Comparison of ENCODE assay signal across 1 cellular context in genomic region chr18:79068946-79069791, GRCh38.
TF ChIP-seq lines count a peak whose summit lies in the region.

TSS of gene ATP9B (plus strand) at chr18:79069394. CDS start at chr18:79069411, 17 bp downstream.

TF ChIP-seq in HEK293, 187 proteins besides CTCF, POLR2A, EP300 and RAD21 (continued from another document and continues in another):
- TF ChIP-seq, protein P1, sequence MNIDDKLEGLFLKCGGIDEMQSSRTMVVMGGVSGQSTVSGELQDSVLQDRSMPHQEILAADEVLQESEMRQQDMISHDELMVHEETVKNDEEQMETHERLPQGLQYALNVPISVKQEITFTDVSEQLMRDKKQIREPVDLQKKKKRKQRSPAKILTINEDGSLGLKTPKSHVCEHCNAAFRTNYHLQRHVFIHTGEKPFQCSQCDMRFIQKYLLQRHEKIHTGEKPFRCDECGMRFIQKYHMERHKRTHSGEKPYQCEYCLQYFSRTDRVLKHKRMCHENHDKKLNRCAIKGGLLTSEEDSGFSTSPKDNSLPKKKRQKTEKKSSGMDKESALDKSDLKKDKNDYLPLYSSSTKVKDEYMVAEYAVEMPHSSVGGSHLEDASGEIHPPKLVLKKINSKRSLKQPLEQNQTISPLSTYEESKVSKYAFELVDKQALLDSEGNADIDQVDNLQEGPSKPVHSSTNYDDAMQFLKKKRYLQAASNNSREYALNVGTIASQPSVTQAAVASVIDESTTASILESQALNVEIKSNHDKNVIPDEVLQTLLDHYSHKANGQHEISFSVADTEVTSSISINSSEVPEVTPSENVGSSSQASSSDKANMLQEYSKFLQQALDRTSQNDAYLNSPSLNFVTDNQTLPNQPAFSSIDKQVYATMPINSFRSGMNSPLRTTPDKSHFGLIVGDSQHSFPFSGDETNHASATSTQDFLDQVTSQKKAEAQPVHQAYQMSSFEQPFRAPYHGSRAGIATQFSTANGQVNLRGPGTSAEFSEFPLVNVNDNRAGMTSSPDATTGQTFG (tag by site-specific recombination; IDR thresholded peaks at IDR 0.05; ENCODE audit: borderline replicate concordance), result no peak
- no peak for TF ChIP-seq ZNF791 (tag by site-specific recombination; IDR thresholded peaks at IDR 0.05)
- TF ChIP-seq ZNF350 (tag by site-specific recombination; IDR thresholded peaks at IDR 0.05), result peak; percentile 77; the same call in 1 of the 2 replicates
- TF ChIP-seq ZNF629 (tag by site-specific recombination; IDR thresholded peaks at IDR 0.05), result peak; percentile 99
- no peak for TF ChIP-seq ZNF133 (tag by site-specific recombination; IDR thresholded peaks at IDR 0.05)
- TF ChIP-seq ZNF248 (tag by site-specific recombination; IDR thresholded peaks at IDR 0.05), result no peak
- no peak for TF ChIP-seq ZNF830 (tag by site-specific recombination; IDR thresholded peaks at IDR 0.05; ENCODE audit: low read depth)
- no peak for TF ChIP-seq ZNF785 (tag by site-specific recombination; IDR thresholded peaks at IDR 0.05)
- TF ChIP-seq ZNF366 (tag by site-specific recombination; conservative IDR thresholded peaks at IDR 0.05), result no peak
- peak; percentile 93 for TF ChIP-seq KLF9 (tag by site-specific recombination; IDR thresholded peaks at IDR 0.05; ENCODE audit: low read depth)
- peak; percentile 74; the same call in 1 of the 2 replicates for TF ChIP-seq PATZ1 (tag by site-specific recombination; IDR thresholded peaks at IDR 0.05)
- TF ChIP-seq ZIC2 (tag by site-specific recombination; IDR thresholded peaks at IDR 0.05), result peak; percentile 23
- TF ChIP-seq OSR2 (tag by site-specific recombination; IDR thresholded peaks at IDR 0.05), result no peak
- no peak for TF ChIP-seq ZNF391 (tag by site-specific recombination; IDR thresholded peaks at IDR 0.05; ENCODE audit: borderline replicate concordance, low read depth)
- no peak for TF ChIP-seq ZNF701 (tag by site-specific recombination; IDR thresholded peaks at IDR 0.05)
- no peak for TF ChIP-seq ELK4 (IDR thresholded peaks at IDR 0.05; ENCODE audit: borderline replicate concordance, low read depth, low read length)
- TF ChIP-seq, protein P2, sequence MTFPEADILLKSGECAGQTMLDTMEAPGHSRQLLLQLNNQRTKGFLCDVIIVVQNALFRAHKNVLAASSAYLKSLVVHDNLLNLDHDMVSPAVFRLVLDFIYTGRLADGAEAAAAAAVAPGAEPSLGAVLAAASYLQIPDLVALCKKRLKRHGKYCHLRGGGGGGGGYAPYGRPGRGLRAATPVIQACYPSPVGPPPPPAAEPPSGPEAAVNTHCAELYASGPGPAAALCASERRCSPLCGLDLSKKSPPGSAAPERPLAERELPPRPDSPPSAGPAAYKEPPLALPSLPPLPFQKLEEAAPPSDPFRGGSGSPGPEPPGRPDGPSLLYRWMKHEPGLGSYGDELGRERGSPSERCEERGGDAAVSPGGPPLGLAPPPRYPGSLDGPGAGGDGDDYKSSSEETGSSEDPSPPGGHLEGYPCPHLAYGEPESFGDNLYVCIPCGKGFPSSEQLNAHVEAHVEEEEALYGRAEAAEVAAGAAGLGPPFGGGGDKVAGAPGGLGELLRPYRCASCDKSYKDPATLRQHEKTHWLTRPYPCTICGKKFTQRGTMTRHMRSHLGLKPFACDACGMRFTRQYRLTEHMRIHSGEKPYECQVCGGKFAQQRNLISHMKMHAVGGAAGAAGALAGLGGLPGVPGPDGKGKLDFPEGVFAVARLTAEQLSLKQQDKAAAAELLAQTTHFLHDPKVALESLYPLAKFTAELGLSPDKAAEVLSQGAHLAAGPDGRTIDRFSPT (tag by site-specific recombination; IDR thresholded peaks at IDR 0.05), result peak; percentile 97
- TF ChIP-seq ZNF10 (tag by site-specific recombination; IDR thresholded peaks at IDR 0.05), result no peak
- TF ChIP-seq YY2 (tag by site-specific recombination; IDR thresholded peaks at IDR 0.05), result peak; percentile 68; the same call in 1 of the 2 replicates
- no peak for TF ChIP-seq ZNF48 (tag by site-specific recombination; IDR thresholded peaks at IDR 0.05)
- peak; percentile 43; the same call in 1 of the 2 replicates for TF ChIP-seq MZF1 (tag by site-specific recombination; IDR thresholded peaks at IDR 0.05; ENCODE audit: borderline replicate concordance)
- TF ChIP-seq SP2 (tag by site-specific recombination; IDR thresholded peaks at IDR 0.05), result peak; percentile 93
- peak; percentile 22; the same call in 1 of the 2 replicates for TF ChIP-seq ZNF76 (tag by site-specific recombination; IDR thresholded peaks at IDR 0.05; ENCODE audit: borderline replicate concordance, low read depth)
- no peak for TF ChIP-seq ZFP3 (tag by site-specific recombination; IDR thresholded peaks at IDR 0.05; ENCODE audit: low read depth)
- no peak for TF ChIP-seq ZNF488 (tag by site-specific recombination; IDR thresholded peaks at IDR 0.05)
- TF ChIP-seq ZBTB10 (tag by site-specific recombination; IDR thresholded peaks at IDR 0.05), result peak; percentile 76; the same call in 1 of the 2 replicates
- TF ChIP-seq ZNF501 (tag by site-specific recombination; IDR thresholded peaks at IDR 0.05), result peak; percentile 64
- TF ChIP-seq ZNF140 (tag by site-specific recombination; IDR thresholded peaks at IDR 0.05), result 0 out of 2 replicates have a peak, but pooled peaks have one; percentile 3
- TF ChIP-seq ZNF138 (tag by site-specific recombination; IDR thresholded peaks at IDR 0.05; ENCODE audit: borderline replicate concordance), result no peak
- peak; percentile 100 for TF ChIP-seq ATF2 (tag by site-specific recombination; IDR thresholded peaks at IDR 0.05; ENCODE audit: low read depth)
- TF ChIP-seq ZNF621 (tag by site-specific recombination; IDR thresholded peaks at IDR 0.05), result no peak
- no peak for TF ChIP-seq ZNF747 (tag by site-specific recombination; IDR thresholded peaks at IDR 0.05)
- no peak for TF ChIP-seq ZNF449 (tag by site-specific recombination; IDR thresholded peaks at IDR 0.05)
- TF ChIP-seq, protein P3, sequence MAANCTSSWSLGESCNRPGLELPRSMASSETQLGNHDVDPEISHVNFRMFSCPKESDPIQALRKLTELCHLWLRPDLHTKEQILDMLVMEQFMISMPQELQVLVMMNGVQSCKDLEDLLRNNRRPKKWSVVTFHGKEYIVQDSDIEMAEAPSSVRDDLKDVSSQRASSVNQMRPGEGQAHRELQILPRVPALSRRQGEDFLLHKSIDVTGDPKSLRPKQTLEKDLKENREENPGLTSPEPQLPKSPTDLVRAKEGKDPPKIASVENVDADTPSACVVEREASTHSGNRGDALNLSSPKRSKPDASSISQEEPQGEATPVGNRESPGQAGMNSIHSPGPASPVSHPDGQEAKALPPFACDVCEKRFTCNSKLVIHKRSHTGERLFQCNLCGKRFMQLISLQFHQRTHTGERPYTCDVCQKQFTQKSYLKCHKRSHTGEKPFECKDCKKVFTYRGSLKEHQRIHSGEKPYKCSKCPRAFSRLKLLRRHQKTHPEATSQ (tag by site-specific recombination; IDR thresholded peaks at IDR 0.05), result no peak
- no peak for TF ChIP-seq ZNF311 (tag by site-specific recombination; IDR thresholded peaks at IDR 0.05; ENCODE audit: borderline replicate concordance)
- 0 out of 2 replicates have a peak, but pooled peaks have one; percentile 12 for TF ChIP-seq ZBTB8A (tag by site-specific recombination; IDR thresholded peaks at IDR 0.05)
- TF ChIP-seq PRDM6 (tag by site-specific recombination; IDR thresholded peaks at IDR 0.05), result no peak
- TF ChIP-seq ZNF623 (tag by site-specific recombination; IDR thresholded peaks at IDR 0.05), result no peak
- TF ChIP-seq ZXDB (tag by site-specific recombination; IDR thresholded peaks at IDR 0.05), result peak; percentile 80
- 0 out of 2 replicates have a peak, but pooled peaks have one; percentile 25 for TF ChIP-seq ZNF600 (tag by site-specific recombination; IDR thresholded peaks at IDR 0.05)
- TF ChIP-seq KLF8 (tag by site-specific recombination; IDR thresholded peaks at IDR 0.05), result peak; percentile 81
- no peak; the same call in 1 of the 2 replicates for TF ChIP-seq ZNF777 (tag by site-specific recombination; IDR thresholded peaks at IDR 0.05; ENCODE audit: borderline replicate concordance)
- TF ChIP-seq ZNF146 (tag by site-specific recombination; IDR thresholded peaks at IDR 0.05), result no peak
- TF ChIP-seq SETDB1 (IDR thresholded peaks at IDR 0.05; ENCODE audit: insufficient read length, low read length), result no peak
